ENCODE assay signal across 12 cellular contexts in the genomic region with DNA sequence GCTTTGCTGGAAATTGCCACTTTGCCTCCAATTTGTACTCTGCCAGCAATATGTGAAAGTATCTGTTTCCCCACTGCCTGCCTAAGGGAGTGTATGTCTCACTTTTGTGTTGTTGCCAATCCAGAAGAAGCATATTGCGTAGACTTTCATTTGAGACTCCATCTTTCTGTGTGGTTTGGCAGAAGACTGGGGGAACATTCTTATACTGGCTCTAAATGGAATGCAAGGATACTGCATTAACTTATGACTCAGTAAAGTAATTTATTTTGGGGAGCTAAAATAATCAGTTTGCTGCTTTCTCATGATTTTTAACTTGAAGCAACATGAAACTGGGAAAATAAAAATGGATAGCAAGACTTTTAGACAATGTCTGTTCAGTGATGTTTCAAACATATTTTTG.
DNase-seq lines count a peak whose midpoint lies in the region; ATAC-seq and TF ChIP-seq lines count a peak whose summit lies in the region.
"Had no signal": no experiment of that assay in that cellular context is flagged by ENCODE, and none has a peak within 500 bp of the region (broad histone marks: within the 10 kb centered on the region; RNA-seq: fewer than 3 reads in every experiment).

No MANE protein-coding gene starts in this region.

- POLR2A ChIA-PET in A673 (lab: Charles Lee; ENCODE audit: low non-redundant PET), result no interaction called here

- H3K4me3 ChIP-seq in SJSA1, result no peak overlapping the region
- no peak overlapping the region for H3K4me3 ChIP-seq in retinal pigment epithelial cell (ENCODE audit: low read length)
- no peak overlapping the region for H3K4me3 ChIP-seq in A673 (ENCODE audit: low read depth, low read length, poor library complexity, severe bottlenecking)
- H3K4me3 ChIP-seq: ovary had no signal

- no peaks in the 10 kb centered on the region for H3K36me3 ChIP-seq in SJSA1
- no peaks in the 10 kb centered on the region for H3K36me3 ChIP-seq in A673 (ENCODE audit: insufficient read depth, low read length, poor library complexity, severe bottlenecking)
- H3K36me3 ChIP-seq: ovary had no signal

- DNase-seq in AG20443 (ENCODE audit: low spot score) (peak; percentile 81), SJSA1 (ENCODE audit: low read depth in 1 of 2, low spot score in 2 of 2) (peak in 1 of 2 experiments; percentile 59), fibroblast of gingiva (ENCODE audit: low read depth) (peak; percentile 99), retinal pigment epithelial cell (ENCODE audit: low read depth) (peak; percentile 85), A673 (ENCODE audit: low spot score) (no peak), NCI-H2029 treated with DMSO at 0.1 percent for 48 hours (lab: John Stamatoyannopoulos, UW) (no peak)
- DNase-seq: activated T-cell treated with anti-CD3 and anti-CD28 coated beads for 4 hours, cortex of kidney, GOT3, ovary had no signal

- H3K4me1 ChIP-seq in SJSA1 (replicated peaks) (peaks cover 36% of the 10 kb centered on the region), A673 (ENCODE audit: insufficient read depth, low read length, poor library complexity, severe bottlenecking) (peaks cover 8% of the 10 kb centered on the region)

- CTCF ChIA-PET in A673 (lab: Charles Lee), result no interaction called here

- no peak for TF ChIP-seq CTCF in retinal pigment epithelial cell (conservative IDR thresholded peaks at IDR 0.05; ENCODE audit: low read depth, low read length)
- no peak for TF ChIP-seq CTCF in A673 (conservative IDR thresholded peaks at IDR 0.05; ENCODE audit: low read depth, low read length)

- intact Hi-C loops in A673 (cut with micrococcal nuclease; ENCODE audit: unreplicated experiment), result loop anchor here (10.0 kb wide), 1 partner anchor 839 kb away; no protein-coding TSS in a partner anchor

- no TSS peak for BruUV-seq in A673 (replicated peaks; lab: Mats Ljungman, UMichigan)

- ATAC-seq in HG03378 (IDR thresholded peaks at IDR 0.05; ENCODE audit: unreplicated experiment) (no peak), GM21737 (IDR thresholded peaks at IDR 0.05; ENCODE audit: unreplicated experiment) (no peak)

- H3K27me3 ChIP-seq in SJSA1 (replicated peaks), result no peaks in the 10 kb centered on the region
- no peaks in the 10 kb centered on the region for H3K27me3 ChIP-seq in A673 (replicated peaks; ENCODE audit: insufficient read depth, low read depth, low read length, poor library complexity)
- H3K27me3 ChIP-seq: ovary had no signal

- H3K27ac ChIP-seq in SJSA1 (peak overlapping the region; percentile 73), A673 (ENCODE audit: low read depth, low read length, poor library complexity, severe bottlenecking) (no peak overlapping the region)

- H3K9me3 ChIP-seq in SJSA1 (replicated peaks) (no peaks in the 10 kb centered on the region), A673 (ENCODE audit: low read depth, low read length, poor library complexity, severe bottlenecking) (no peaks in the 10 kb centered on the region)
- H3K9me3 ChIP-seq: ovary had no signal

Comparison
In these comparisons a context has a peak if more than half of its experiments do, and no peak if none do; other contexts are left out.
1. DNase-seq: peak in AG20443 (single experiment), fibroblast of gingiva (single experiment) and retinal pigment epithelial cell (single experiment); none in A673 (single experiment) and NCI-H2029 treated with DMSO at 0.1 percent for 48 hours (single experiment).